ENCODE assay signal across 9 cellular contexts in the genomic region with DNA sequence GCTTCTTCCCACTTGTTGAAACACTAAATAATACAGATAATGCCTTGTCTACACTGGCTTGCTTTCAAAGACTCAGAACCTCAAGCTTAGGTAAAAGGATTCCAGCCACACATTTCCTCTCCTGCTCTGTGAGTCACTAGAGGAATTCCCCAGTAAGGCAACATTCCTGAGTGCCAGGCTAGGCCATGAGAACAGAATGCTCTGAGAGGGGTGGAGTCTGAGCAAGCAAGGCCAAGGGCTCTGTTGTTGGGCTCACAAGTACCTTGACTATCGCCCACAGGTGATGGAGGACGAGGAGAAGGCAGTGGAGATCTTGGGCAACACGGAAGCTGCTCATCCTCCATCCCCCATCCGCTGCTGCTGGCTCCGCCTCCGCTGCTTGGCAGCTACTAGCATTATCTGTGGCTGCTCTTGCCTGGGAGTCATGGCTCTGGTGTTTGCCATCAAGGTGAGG. TPM values are rescaled to one million over a fixed set of nuclear protein-coding genes. Genes with fewer than 3 reads are reported as not detected.
DNase-seq lines count a peak whose midpoint lies in the region; ATAC-seq, FAIRE-seq and TF ChIP-seq lines count a peak whose summit lies in the region.
"Had no signal": no experiment of that assay in that cellular context is flagged by ENCODE, and none has a peak within 500 bp of the region (broad histone marks: within the 10 kb centered on the region; RNA-seq: fewer than 3 reads in every experiment).

No MANE protein-coding gene starts in this region.

- POLR2A ChIA-PET in CD8-positive, alpha-beta memory T cell (lab: Charles Lee), result interaction anchor here (0.6 kb wide), 2 partner anchors 68 to 1099 kb away, joined by 3 to 4 read pairs; no protein-coding TSS in a partner anchor

- H3K27me3 Mint-ChIP-seq in CD8-positive, alpha-beta memory T cell, result no peaks in the 10 kb centered on the region

- TF ChIP-seq CTCF in Peyer's patch (IDR thresholded peaks at IDR 0.05) (no peak), fibroblast of pulmonary artery (IDR thresholded peaks at IDR 0.05; ENCODE audit: low read length, missing control alignments) (no peak)

- peak overlapping the region in 3 of 4 donors; percentile 30 to 84 (median 76) for H3K27ac ChIP-seq in Peyer's patch
- H3K27ac ChIP-seq in CD8-positive, alpha-beta memory T cell (ENCODE audit: low read depth, low read length), result no peak overlapping the region

- H3K4me1 ChIP-seq in Peyer's patch, result peaks cover 0 to 36% (median 1%) of the 10 kb centered on the region in 4 donors
- H3K4me1 ChIP-seq in CD8-positive, alpha-beta memory T cell (ENCODE audit: insufficient read depth, low read length), result no peaks in the 10 kb centered on the region

- TF ChIP-seq POLR2A in Peyer's patch (IDR thresholded peaks at IDR 0.05), result peak in 1 of 2 donors; percentile 23

- peak in 2 of 3 donors; percentile 74 to 76 for DNase-seq in Peyer's patch
- DNase-seq in fibroblast of pulmonary artery (ENCODE audit: low read depth), result peak; percentile 88
- DNase-seq in renal cortical epithelial cell (ENCODE audit: low read depth), result peak; percentile 99
- DNase-seq in CD8-positive, alpha-beta memory T cell, result no peak
- DNase-seq in COLO668 (lab: John Stamatoyannopoulos, UW; ENCODE audit: unreplicated experiment), result no peak
- no peak for DNase-seq in posterior cingulate gyrus

- peak overlapping the region in 4 of 8 donors; percentile 16 to 56 (median 44) for H3K27ac Mint-ChIP-seq in CD8-positive, alpha-beta memory T cell

- CTCF ChIA-PET in CD8-positive, alpha-beta memory T cell (lab: Charles Lee), result no interaction called here

- H3K27me3 ChIP-seq in Peyer's patch, result no peaks in the 10 kb centered on the region
- H3K27me3 ChIP-seq in CD8-positive, alpha-beta memory T cell (ENCODE audit: insufficient read depth, low read length, poor library complexity, severe bottlenecking), result no peaks in the 10 kb centered on the region

- no peaks in the 10 kb centered on the region for H3K9me3 ChIP-seq in Peyer's patch
- H3K9me3 ChIP-seq in CD8-positive, alpha-beta memory T cell (ENCODE audit: low read length), result no peaks in the 10 kb centered on the region

- H3K36me3 Mint-ChIP-seq in CD8-positive, alpha-beta memory T cell, result peaks cover 6 to 66% (median 18%) of the 10 kb centered on the region in 3 donors

- H3K4me1 Mint-ChIP-seq in CD8-positive, alpha-beta memory T cell, result peaks cover 5 to 10% (median 8%) of the 10 kb centered on the region in 3 donors

- H3K4me3 Mint-ChIP-seq in CD8-positive, alpha-beta memory T cell, result peak overlapping the region in 2 of 7 donors; percentile 46 to 48

- peaks cover 0 to 47% (median 0%) of the 10 kb centered on the region in 3 donors for H3K36me3 ChIP-seq in Peyer's patch
- H3K36me3 ChIP-seq in CD8-positive, alpha-beta memory T cell (ENCODE audit: insufficient read depth, low read length), result peaks cover 25% of the 10 kb centered on the region

- intact Hi-C loops in posterior cingulate gyrus (cut with DNase I), result no loop called here

- no peaks in the 10 kb centered on the region for H3K9me3 Mint-ChIP-seq in CD8-positive, alpha-beta memory T cell
- H3K9me3 Mint-ChIP-seq: activated T-helper 2 cell treated with anti-CD3 and anti-CD28 coated beads, Interferon-gamma antibody, Interleukin-2, Interleukin-4, amounts not matched to agents 10 μg/mL and 5 μg/mL and 100 μg/mL, durations not matched to agents 14 hours and 24 hours and 36 hours had no signal

- peak; percentile 71 for FAIRE-seq in G401.6 (lab: Jason Lieb, UNC)

- no peak for ATAC-seq in HG03469 (IDR thresholded peaks at IDR 0.05; ENCODE audit: unreplicated experiment)

- no peak overlapping the region for H3K4me3 ChIP-seq in Peyer's patch
- no peak overlapping the region for H3K4me3 ChIP-seq in fibroblast of pulmonary artery (replicated peaks; ENCODE audit: low read depth, low read length)
- H3K4me3 ChIP-seq in CD8-positive, alpha-beta memory T cell (ENCODE audit: low read length), result no peak overlapping the region

RNA-seq across cellular contexts. Expression of a gene that starts 6.7 kb away (rescaled TPM):
- 10 to 100 TPM; 38.9 to 94.1 (median 57.7) TPM for total RNA-seq in Peyer's patch
- total RNA-seq in renal cortical epithelial cell, result 25.4 and 26.2 TPM in 2 replicates
- 10 to 100 TPM; 31.8 to 32.2 TPM for total RNA-seq in CD8-positive, alpha-beta memory T cell
- 47.0 TPM for polyA plus RNA-seq in CD8-positive, alpha-beta memory T cell

RNA-seq across cellular contexts. Expression of a gene that starts 20.4 kb away (rescaled TPM):
- total RNA-seq in Peyer's patch, result 10 to 100 TPM in 1 of 4 donors, 1 to 10 TPM in 3; 2.9 to 17.3 (median 4.2) TPM
- total RNA-seq in renal cortical epithelial cell, result 2.7 and 2.8 TPM in 2 replicates
- 1 to 10 TPM; 6.5 to 6.9 TPM for total RNA-seq in CD8-positive, alpha-beta memory T cell
- 0.25 TPM for polyA plus RNA-seq in CD8-positive, alpha-beta memory T cell

RNA-seq across cellular contexts. Expression of a gene that starts 20.6 kb away (rescaled TPM):
- total RNA-seq in Peyer's patch (100 to 1,000 TPM in 1 of 4 donors, 10 to 100 TPM in 3; 45.0 to 115 (median 73.0) TPM), renal cortical epithelial cell (58.0 and 108 TPM in 2 replicates)
- 100 to 1,000 TPM; 152 to 157 TPM for total RNA-seq in CD8-positive, alpha-beta memory T cell
- polyA plus RNA-seq in CD8-positive, alpha-beta memory T cell, result 61.9 TPM

RNA-seq across cellular contexts. Expression of a gene that starts 42.5 kb away (rescaled TPM):
- total RNA-seq in Peyer's patch (100 to 1,000 TPM in 1 of 4 donors, 10 to 100 TPM in 3; 50.4 to 109 (median 81.8) TPM), renal cortical epithelial cell (14.4 and 74.0 TPM in 2 replicates)
- total RNA-seq in CD8-positive, alpha-beta memory T cell, result 10 to 100 TPM; 75.4 to 76.3 TPM
- 33.0 TPM for polyA plus RNA-seq in CD8-positive, alpha-beta memory T cell

RNA-seq across cellular contexts. Expression of a gene that starts 45.5 kb away (rescaled TPM):
- total RNA-seq in Peyer's patch, result 10 to 100 TPM; 10.9 to 28.7 (median 19.0) TPM
- 6.4 and 22.1 TPM in 2 replicates for total RNA-seq in renal cortical epithelial cell
- total RNA-seq in CD8-positive, alpha-beta memory T cell, result 1 to 10 TPM; 5.6 to 5.7 TPM
- polyA plus RNA-seq in CD8-positive, alpha-beta memory T cell, result 1.1 TPM

Comparison
In these comparisons a context has a peak if more than half of its experiments do, and no peak if none do; other contexts are left out.
1. DNase-seq: peak in Peyer's patch (2 of 3), fibroblast of pulmonary artery (single experiment) and renal cortical epithelial cell (single experiment); none in CD8-positive, alpha-beta memory T cell (0 of 5), COLO668 (single experiment) and posterior cingulate gyrus (0 of 10).